Comparison of ENCODE assay signal across 8 cellular contexts in the genomic region with DNA sequence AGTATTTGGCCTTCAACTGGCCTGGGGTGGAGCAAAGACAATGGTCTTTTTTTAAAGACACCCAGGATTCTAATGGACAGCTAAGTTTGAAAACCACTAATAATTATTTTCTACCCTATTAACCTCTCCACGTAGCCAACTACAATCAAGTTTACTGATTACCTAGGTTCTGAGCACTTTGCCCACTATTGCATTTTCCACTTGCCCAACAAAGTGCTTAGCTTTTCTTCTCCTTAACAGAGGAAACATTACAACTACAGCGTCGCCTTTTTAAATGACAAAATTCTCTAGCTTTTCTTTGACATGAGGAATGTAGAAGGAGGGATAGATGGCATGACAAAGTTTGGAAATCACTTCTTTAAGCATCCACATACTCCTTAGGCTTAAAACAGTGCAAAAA. TPM values are rescaled to one million over a fixed set of nuclear protein-coding genes. Genes with fewer than 3 reads are reported as not detected.
DNase-seq lines count a peak whose midpoint lies in the region; ATAC-seq and TF ChIP-seq lines count a peak whose summit lies in the region.

No MANE protein-coding gene starts in this region.

- no peaks in the 10 kb centered on the region for H3K27me3 ChIP-seq in CD8-positive, alpha-beta memory T cell (ENCODE audit: insufficient read depth, low read length, poor library complexity, severe bottlenecking)
- no peaks in the 10 kb centered on the region for H3K27me3 ChIP-seq in Peyer's patch

- CTCF ChIA-PET in CD8-positive, alpha-beta memory T cell (lab: Charles Lee) = interaction anchor here (1.0 kb wide), 1 partner anchor 46 kb away, joined by 3 read pairs; no protein-coding TSS in a partner anchor

- peaks cover 0 to 32% (median 2%) of the 10 kb centered on the region in 3 donors for H3K36me3 Mint-ChIP-seq in CD8-positive, alpha-beta memory T cell
- no peaks in the 10 kb centered on the region for H3K36me3 Mint-ChIP-seq in progenitor cell of endocrine pancreas (ENCODE audit: insufficient read depth)

- no peak for DNase-seq in CD8-positive, alpha-beta memory T cell
- no peak for DNase-seq in Peyer's patch
- no peak for DNase-seq in epithelial cell of esophagus (ENCODE audit: low read depth)
- no peak for DNase-seq in progenitor cell of endocrine pancreas (ENCODE audit: low spot score, unreplicated experiment)
- no peak for DNase-seq in stimulated activated CD4-positive, alpha-beta T cell treated with anti-CD3 and anti-CD28 coated beads, Interleukin-4, amount 100 ng/mL, for 24 hours
- DNase-seq in UCSD-AML1 (lab: John Stamatoyannopoulos, UW; ENCODE audit: unreplicated experiment) = no peak
- no peak for DNase-seq in stimulated activated CD4-positive, alpha-beta T cell treated with anti-CD3 and anti-CD28 coated beads, Interleukin-4, amount 100 ng/mL, for 1 hour

- H3K9me3 Mint-ChIP-seq in CD8-positive, alpha-beta memory T cell = no peaks in the 10 kb centered on the region
- H3K9me3 Mint-ChIP-seq in progenitor cell of endocrine pancreas (ENCODE audit: low read depth) = no peaks in the 10 kb centered on the region

- H3K27ac Mint-ChIP-seq in CD8-positive, alpha-beta memory T cell = peak overlapping the region; percentile 35 to 99 (median 99)
- no peak overlapping the region for H3K27ac Mint-ChIP-seq in progenitor cell of endocrine pancreas

- no peak for ATAC-seq in GM18861 (IDR thresholded peaks at IDR 0.05; ENCODE audit: unreplicated experiment)

- no peak for TF ChIP-seq CTCF in Peyer's patch (IDR thresholded peaks at IDR 0.05)
- no peak for TF ChIP-seq CTCF in epithelial cell of esophagus (IDR thresholded peaks at IDR 0.05; ENCODE audit: insufficient read depth, low read depth, low read length, missing control alignments)
- TF ChIP-seq CTCF in progenitor cell of endocrine pancreas (IDR thresholded peaks at IDR 0.05; ENCODE audit: unreplicated experiment) = no peak

- no peak for TF ChIP-seq POLR2A in Peyer's patch (IDR thresholded peaks at IDR 0.05)

- H3K4me1 ChIP-seq in CD8-positive, alpha-beta memory T cell (ENCODE audit: insufficient read depth, low read length) = peaks cover 55% of the 10 kb centered on the region
- peaks cover 0 to 51% (median 5%) of the 10 kb centered on the region in 4 donors for H3K4me1 ChIP-seq in Peyer's patch

- no peaks in the 10 kb centered on the region for H3K9me3 ChIP-seq in CD8-positive, alpha-beta memory T cell (ENCODE audit: low read length)
- no peaks in the 10 kb centered on the region for H3K9me3 ChIP-seq in Peyer's patch

- POLR2A ChIA-PET in CD8-positive, alpha-beta memory T cell (lab: Charles Lee) = no interaction called here

- H3K4me3 Mint-ChIP-seq in CD8-positive, alpha-beta memory T cell = peak overlapping the region; percentile 88 to 100 (median 97)
- peak overlapping the region; percentile 91 for H3K4me3 Mint-ChIP-seq in progenitor cell of endocrine pancreas (ENCODE audit: low read depth)

- no peaks in the 10 kb centered on the region for H3K36me3 ChIP-seq in CD8-positive, alpha-beta memory T cell (ENCODE audit: insufficient read depth, low read length)
- no peaks in the 10 kb centered on the region for H3K36me3 ChIP-seq in Peyer's patch

- H3K4me3 ChIP-seq in CD8-positive, alpha-beta memory T cell (ENCODE audit: low read length) = peak overlapping the region; percentile 96
- H3K4me3 ChIP-seq in Peyer's patch (peak overlapping the region in 3 of 4 donors; percentile 84 to 99 (median 98)), epithelial cell of esophagus (ENCODE audit: low read length) (peak overlapping the region; percentile 86)

- H3K27me3 Mint-ChIP-seq in CD8-positive, alpha-beta memory T cell = peaks cover 0 to 4% of the 10 kb centered on the region in 2 donors
- peaks cover 5% of the 10 kb centered on the region for H3K27me3 Mint-ChIP-seq in progenitor cell of endocrine pancreas

- H3K27ac ChIP-seq in CD8-positive, alpha-beta memory T cell (ENCODE audit: low read depth, low read length) = peak overlapping the region; percentile 98
- H3K27ac ChIP-seq in Peyer's patch = peak overlapping the region in 3 of 4 donors; percentile 2 to 99 (median 89)

- peaks cover 64 to 76% (median 70%) of the 10 kb centered on the region in 3 donors for H3K4me1 Mint-ChIP-seq in CD8-positive, alpha-beta memory T cell
- peaks cover 24% of the 10 kb centered on the region for H3K4me1 Mint-ChIP-seq in progenitor cell of endocrine pancreas (ENCODE audit: low read depth)

RNA-seq across cellular contexts. Expression of gene CHIC2, which starts 2.0 kb away (rescaled TPM):
- 10 to 100 TPM; 25.0 to 27.9 TPM for total RNA-seq in CD8-positive, alpha-beta memory T cell
- polyA plus RNA-seq in CD8-positive, alpha-beta memory T cell = 57.3 TPM
- 10 to 100 TPM; 34.7 to 59.4 (median 47.6) TPM for total RNA-seq in Peyer's patch
- 15.6 and 15.9 TPM in 2 replicates for total RNA-seq in progenitor cell of endocrine pancreas

RNA-seq across cellular contexts. Expression of gene GSX2, which starts 37.6 kb away (rescaled TPM):
- not detected for total RNA-seq in CD8-positive, alpha-beta memory T cell
- not detected for polyA plus RNA-seq in CD8-positive, alpha-beta memory T cell
- not detected for total RNA-seq in Peyer's patch
- not detected in 2 replicates for total RNA-seq in progenitor cell of endocrine pancreas
